ENCODE assay signal across 9 cellular contexts in genomic region chr1:109281680-109282496, GRCh38. TPM values are rescaled to one million over a fixed set of nuclear protein-coding genes. Genes with fewer than 3 reads are reported as not detected.
DNase-seq lines count a peak whose midpoint lies in the region; ATAC-seq, FAIRE-seq and TF ChIP-seq lines count a peak whose summit lies in the region.
"Had no signal": no experiment of that assay in that cellular context is flagged by ENCODE, and none has a peak within 500 bp of the region (broad histone marks: within the 10 kb centered on the region; RNA-seq: fewer than 3 reads in every experiment).

No MANE protein-coding gene starts in this region.

- CTCF ChIA-PET in Caco-2 (lab: Charles Lee), result interaction anchor here (1.3 kb wide), 1 partner anchor 89 kb away, joined by 3 read pairs; no protein-coding TSS in a partner anchor

- H3K4me1 ChIP-seq in Caco-2, result peaks cover 15% of the 10 kb centered on the region

- H3K9me3 Mint-ChIP-seq in Caco-2 (ENCODE audit: unreplicated experiment), result no peaks in the 10 kb centered on the region
- no peaks in the 10 kb centered on the region for H3K9me3 Mint-ChIP-seq in dendritic cell treated with granulocyte-macrophage colony-stimulating factor and Interleukin-4, amounts not matched to agents 40 ng/mL and 50 ng/mL, for 4 days

- no TSS peak for BruUV-seq in Caco-2 (replicated peaks; lab: Mats Ljungman, UMichigan)

- H3K9ac ChIP-seq in neural cell (ENCODE audit: low read length), result peak overlapping the region; percentile 72

- no peak overlapping the region for H3K27ac Mint-ChIP-seq in Caco-2 (ENCODE audit: unreplicated experiment)
- peak overlapping the region; percentile 82 for H3K27ac Mint-ChIP-seq in dendritic cell treated with granulocyte-macrophage colony-stimulating factor and Interleukin-4, amounts not matched to agents 40 ng/mL and 50 ng/mL, for 4 days

- H3K36me3 Mint-ChIP-seq in Caco-2 (ENCODE audit: insufficient read depth, unreplicated experiment), result no peaks in the 10 kb centered on the region
- peaks cover 8% of the 10 kb centered on the region for H3K36me3 Mint-ChIP-seq in dendritic cell treated with granulocyte-macrophage colony-stimulating factor and Interleukin-4, amounts not matched to agents 40 ng/mL and 50 ng/mL, for 4 days (ENCODE audit: low read depth)

- no peak overlapping the region for H3K27ac ChIP-seq in neural cell (ENCODE audit: low read length)
- H3K27ac ChIP-seq: ovary had no signal

- H3K4me3 Mint-ChIP-seq in Caco-2 (ENCODE audit: unreplicated experiment), result peak overlapping the region; percentile 93
- H3K4me3 Mint-ChIP-seq in dendritic cell treated with granulocyte-macrophage colony-stimulating factor and Interleukin-4, amounts not matched to agents 40 ng/mL and 50 ng/mL, for 4 days, result peak overlapping the region; percentile 32

- no peak overlapping the region for H2AFZ ChIP-seq in neural cell (ENCODE audit: low read depth, low read length)

- no peak for TF ChIP-seq CTCF in Caco-2 (IDR thresholded peaks at IDR 0.05; ENCODE audit: insufficient read depth in 1 of 2, low read depth in 1 of 2, low read length in 1 of 2, severe bottlenecking in 1 of 2, unreplicated experiment in 1 of 2)
- TF ChIP-seq CTCF in NB4 (IDR thresholded peaks at IDR 0.05; ENCODE audit: low read depth, low read length), result no peak
- TF ChIP-seq CTCF in neural cell (IDR thresholded peaks at IDR 0.05; ENCODE audit: poor library complexity, severe bottlenecking), result no peak

- no peaks in the 10 kb centered on the region for H4K20me1 ChIP-seq in neural cell (ENCODE audit: insufficient read depth)

- H3K79me2 ChIP-seq in neural cell (replicated peaks; ENCODE audit: insufficient read depth, low read length), result peaks cover 7% of the 10 kb centered on the region

- H3K27me3 ChIP-seq in Caco-2 (replicated peaks; ENCODE audit: control insufficient read depth, insufficient read depth, low read length) (no peaks in the 10 kb centered on the region), neural cell (ENCODE audit: insufficient read depth, low read depth, low read length) (no peaks in the 10 kb centered on the region)
- H3K27me3 ChIP-seq: ovary had no signal

- no peaks in the 10 kb centered on the region for H3F3A ChIP-seq in neural cell (ENCODE audit: insufficient read depth, low read length, poor library complexity, severe bottlenecking)

- H3K9me2 ChIP-seq in neural cell (ENCODE audit: insufficient read depth, low read length), result no peaks in the 10 kb centered on the region

- no peak for TF ChIP-seq RAD21 in neural cell (conservative IDR thresholded peaks at IDR 0.05)

- H3K4me3 ChIP-seq in Caco-2 (ENCODE audit: low read depth, low read length) (peak overlapping the region; percentile 61), NB4 (ENCODE audit: low read depth, low read length) (peak overlapping the region; percentile 68), neural cell (ENCODE audit: low read length) (peak overlapping the region; percentile 74)

- no peak for TF ChIP-seq POLR2A in NB4 (IDR thresholded peaks at IDR 0.05; ENCODE audit: extremely low read depth, insufficient read length)

- intact Hi-C loops in Caco-2 (cut with micrococcal nuclease; ENCODE audit: unreplicated experiment), result no loop called here
- intact Hi-C loops in dendritic cell treated with granulocyte-macrophage colony-stimulating factor and Interleukin-4, amounts not matched to agents 40 ng/mL and 50 ng/mL, for 4 days (cut with micrococcal nuclease), result no loop called here

- no peak for TF ChIP-seq EP300 in neural cell (conservative IDR thresholded peaks at IDR 0.05; ENCODE audit: poor library complexity, severe bottlenecking)

- ATAC-seq in GM21576 (IDR thresholded peaks at IDR 0.05; ENCODE audit: unreplicated experiment) (no peak), HG03378 (IDR thresholded peaks at IDR 0.05; ENCODE audit: unreplicated experiment) (no peak)

- H3K36me3 ChIP-seq in Caco-2 (ENCODE audit: control insufficient read depth, insufficient read depth, low read length) (no peaks in the 10 kb centered on the region), neural cell (ENCODE audit: insufficient read depth, low read length) (no peaks in the 10 kb centered on the region)
- H3K36me3 ChIP-seq: ovary had no signal

- H3K4me1 Mint-ChIP-seq in Caco-2 (ENCODE audit: low read depth, unreplicated experiment), result no peaks in the 10 kb centered on the region
- H3K4me1 Mint-ChIP-seq in dendritic cell treated with granulocyte-macrophage colony-stimulating factor and Interleukin-4, amounts not matched to agents 40 ng/mL and 50 ng/mL, for 4 days (ENCODE audit: low read depth), result peaks cover 48% of the 10 kb centered on the region

- H3K9me3 ChIP-seq in Caco-2, result no peaks in the 10 kb centered on the region
- no peaks in the 10 kb centered on the region for H3K9me3 ChIP-seq in neural cell (ENCODE audit: low read length)
- H3K9me3 ChIP-seq: ovary had no signal

- H3K4me2 ChIP-seq in neural cell (ENCODE audit: low read length), result peak overlapping the region; percentile 72

- no peaks in the 10 kb centered on the region for H3K27me3 Mint-ChIP-seq in Caco-2 (ENCODE audit: insufficient read depth, unreplicated experiment)
- no peaks in the 10 kb centered on the region for H3K27me3 Mint-ChIP-seq in dendritic cell treated with granulocyte-macrophage colony-stimulating factor and Interleukin-4, amounts not matched to agents 40 ng/mL and 50 ng/mL, for 4 days

- no peak for FAIRE-seq in GM19239 (lab: Jason Lieb, UNC)

- POLR2A ChIA-PET in Caco-2 (lab: Charles Lee), result no interaction called here

- DNase-seq in Caco-2, result no peak
- peak; percentile 57 for DNase-seq in NB4 (ENCODE audit: low read depth)
- DNase-seq in GM19239 (ENCODE audit: insufficient read length, low spot score), result no peak
- DNase-seq in NCI-H1694 treated with DMSO at 0.1 percent for 48 hours (lab: John Stamatoyannopoulos, UW), result no peak

TF ChIP-seq in neural cell, 6 proteins besides CTCF, POLR2A, EP300 and RAD21:
- no peak for TF ChIP-seq MXI1 (conservative IDR thresholded peaks at IDR 0.05; ENCODE audit: poor library complexity, severe bottlenecking)
- no peak for TF ChIP-seq SMC3 (conservative IDR thresholded peaks at IDR 0.05; ENCODE audit: poor library complexity)
- TF ChIP-seq POLR2AphosphoS5 (IDR thresholded peaks at IDR 0.05), result no peak
- no peak for TF ChIP-seq EZH2 (IDR thresholded peaks at IDR 0.05; ENCODE audit: borderline replicate concordance, insufficient read depth, low read length, poor library complexity, severe bottlenecking)
- TF ChIP-seq, protein P1, sequence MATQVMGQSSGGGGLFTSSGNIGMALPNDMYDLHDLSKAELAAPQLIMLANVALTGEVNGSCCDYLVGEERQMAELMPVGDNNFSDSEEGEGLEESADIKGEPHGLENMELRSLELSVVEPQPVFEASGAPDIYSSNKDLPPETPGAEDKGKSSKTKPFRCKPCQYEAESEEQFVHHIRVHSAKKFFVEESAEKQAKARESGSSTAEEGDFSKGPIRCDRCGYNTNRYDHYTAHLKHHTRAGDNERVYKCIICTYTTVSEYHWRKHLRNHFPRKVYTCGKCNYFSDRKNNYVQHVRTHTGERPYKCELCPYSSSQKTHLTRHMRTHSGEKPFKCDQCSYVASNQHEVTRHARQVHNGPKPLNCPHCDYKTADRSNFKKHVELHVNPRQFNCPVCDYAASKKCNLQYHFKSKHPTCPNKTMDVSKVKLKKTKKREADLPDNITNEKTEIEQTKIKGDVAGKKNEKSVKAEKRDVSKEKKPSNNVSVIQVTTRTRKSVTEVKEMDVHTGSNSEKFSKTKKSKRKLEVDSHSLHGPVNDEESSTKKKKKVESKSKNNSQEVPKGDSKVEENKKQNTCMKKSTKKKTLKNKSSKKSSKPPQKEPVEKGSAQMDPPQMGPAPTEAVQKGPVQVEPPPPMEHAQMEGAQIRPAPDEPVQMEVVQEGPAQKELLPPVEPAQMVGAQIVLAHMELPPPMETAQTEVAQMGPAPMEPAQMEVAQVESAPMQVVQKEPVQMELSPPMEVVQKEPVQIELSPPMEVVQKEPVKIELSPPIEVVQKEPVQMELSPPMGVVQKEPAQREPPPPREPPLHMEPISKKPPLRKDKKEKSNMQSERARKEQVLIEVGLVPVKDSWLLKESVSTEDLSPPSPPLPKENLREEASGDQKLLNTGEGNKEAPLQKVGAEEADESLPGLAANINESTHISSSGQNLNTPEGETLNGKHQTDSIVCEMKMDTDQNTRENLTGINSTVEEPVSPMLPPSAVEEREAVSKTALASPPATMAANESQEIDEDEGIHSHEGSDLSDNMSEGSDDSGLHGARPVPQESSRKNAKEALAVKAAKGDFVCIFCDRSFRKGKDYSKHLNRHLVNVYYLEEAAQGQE (IDR thresholded peaks at IDR 0.05; ENCODE audit: borderline replicate concordance), result no peak
- TF ChIP-seq TAF1 (IDR thresholded peaks at IDR 0.05; ENCODE audit: low read depth), result no peak

RNA-seq across cellular contexts. Expression of gene PSRC1, which starts 1.1 kb away (rescaled TPM):
- total RNA-seq in Caco-2 (2022), result 23.9 and 24.9 TPM in 2 replicates
- polyA plus RNA-seq in neural cell, result 5.4 and 7.9 TPM in 2 replicates
- polyA minus RNA-seq in neural cell, result 3.0 and 3.4 TPM in 2 replicates

RNA-seq across cellular contexts. Expression of gene MYBPHL, which starts 24.9 kb away (rescaled TPM):
- total RNA-seq in Caco-2 (2022), result not detected in 2 replicates
- 0.78 and 1.6 TPM in 2 replicates for polyA plus RNA-seq in neural cell
- polyA minus RNA-seq in neural cell, result 0.73 and 0.93 TPM in 2 replicates
- polyA plus RNA-seq: ovary had no signal

RNA-seq across cellular contexts. Expression of gene CELSR2, which starts 32.5 kb away (rescaled TPM):
- 7.0 and 8.3 TPM in 2 replicates for total RNA-seq in Caco-2 (2022)
- polyA plus RNA-seq in neural cell, result 7.9 and 9.5 TPM in 2 replicates
- polyA minus RNA-seq in neural cell, result 54.3 and 59.2 TPM in 2 replicates
